Comparison of ENCODE assay signal across 22 cellular contexts in the genomic region with DNA sequence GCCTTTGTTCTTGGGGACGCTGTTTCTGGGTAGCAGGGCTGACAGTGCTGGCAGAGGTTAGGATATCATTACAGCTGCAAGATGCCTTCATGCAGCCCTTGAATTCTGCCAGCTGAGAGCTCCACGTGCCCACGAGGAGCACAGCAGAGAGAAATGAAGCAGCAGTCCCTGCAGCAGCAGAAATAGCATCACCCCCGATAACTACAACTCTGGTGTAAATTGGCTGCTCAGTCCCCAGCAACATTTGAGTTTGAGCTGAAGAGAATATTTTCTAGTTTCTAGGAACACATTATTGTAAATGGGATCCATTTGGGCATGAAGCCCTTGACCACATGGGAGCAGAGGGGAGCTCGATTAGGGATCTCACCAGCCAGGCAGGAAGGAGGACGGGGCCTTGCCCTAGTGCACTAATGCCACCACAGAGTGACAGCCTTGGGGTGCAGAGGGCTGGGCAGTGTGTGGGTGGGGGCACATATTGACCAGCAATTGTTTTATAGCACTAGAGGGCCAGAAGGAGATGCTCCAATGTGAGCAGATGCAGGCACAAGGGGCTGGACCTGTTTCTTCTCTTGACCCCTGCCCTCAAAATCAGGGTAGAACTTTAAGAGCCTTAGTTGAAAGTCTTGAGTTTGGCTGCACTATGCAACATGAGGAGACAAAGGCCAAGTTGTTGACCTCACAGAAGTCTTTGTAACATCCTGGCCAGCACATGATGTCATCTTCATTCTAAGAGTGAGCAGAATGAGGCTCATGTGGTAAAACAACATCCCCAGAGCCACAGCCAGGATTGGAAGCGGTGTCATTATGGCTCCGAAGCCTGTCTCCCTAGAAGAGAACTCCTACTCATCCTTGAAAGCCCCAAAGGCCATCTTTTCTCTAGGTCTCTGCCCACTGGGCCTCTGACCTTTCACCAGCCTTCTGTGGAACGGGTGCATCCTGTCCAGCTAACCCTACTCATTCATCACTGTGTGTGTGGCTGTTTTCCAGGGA.
"Had no signal": no experiment of that assay in that cellular context is flagged by ENCODE, and none has a peak within 500 bp of the region (broad histone marks: within the 10 kb centered on the region; RNA-seq: fewer than 3 reads in every experiment).

No MANE protein-coding gene starts in this region.

- H3K36me3 Mint-ChIP-seq: activated CD4-positive, alpha-beta memory T cell treated with anti-CD3 and anti-CD28 coated beads for 36 hours; naive thymus-derived CD4-positive, alpha-beta T cell had no signal

- H3K27ac Mint-ChIP-seq: activated CD4-positive, alpha-beta memory T cell treated with anti-CD3 and anti-CD28 coated beads for 36 hours; activated T-cell treated with anti-CD3 and anti-CD28 coated beads, Interleukin-2, amount 50 U/mL, for 24 hours; activated T-helper 2 cell treated with anti-CD3 and anti-CD28 coated beads, Interferon-gamma antibody, Interleukin-2, Interleukin-4, amounts not matched to agents 10 μg/mL and 5 μg/mL and 100 μg/mL, durations not matched to agents 14 hours and 24 hours and 36 hours; brain; naive thymus-derived CD4-positive, alpha-beta T cell had no signal

- H3K27me3 Mint-ChIP-seq: activated CD4-positive, alpha-beta memory T cell treated with anti-CD3 and anti-CD28 coated beads for 36 hours; activated T-cell treated with anti-CD3 and anti-CD28 coated beads, Interleukin-2, amount 50 U/mL, for 24 hours; brain; central memory CD8-positive, alpha-beta T cell had no signal

- H3K9me3 Mint-ChIP-seq: activated T-cell treated with anti-CD3 and anti-CD28 coated beads, Interleukin-2, amount 50 U/mL, for 24 hours; activated T-helper 2 cell treated with anti-CD3 and anti-CD28 coated beads, Interferon-gamma antibody, Interleukin-2, Interleukin-4, amounts not matched to agents 10 μg/mL and 5 μg/mL and 100 μg/mL, durations not matched to agents 14 hours and 24 hours and 36 hours; central memory CD8-positive, alpha-beta T cell had no signal

- H3K4me1 ChIP-seq: gastroesophageal sphincter, heart left ventricle, neural progenitor cell, parathyroid adenoma, tibial artery had no signal

- H3K27me3 ChIP-seq: gastroesophageal sphincter, heart left ventricle, neural progenitor cell, tibial artery had no signal

- H3K4me1 Mint-ChIP-seq: brain; central memory CD8-positive, alpha-beta T cell; naive thymus-derived CD4-positive, alpha-beta T cell; neural progenitor cell had no signal

- ATAC-seq: gastroesophageal sphincter; naive thymus-derived CD4-positive, alpha-beta T cell had no signal

- H3K4me3 Mint-ChIP-seq: activated CD4-positive, alpha-beta memory T cell treated with anti-CD3 and anti-CD28 coated beads for 36 hours; activated T-cell treated with anti-CD3 and anti-CD28 coated beads, Interleukin-2, amount 50 U/mL, for 24 hours; brain; central memory CD8-positive, alpha-beta T cell; naive thymus-derived CD4-positive, alpha-beta T cell; neural progenitor cell had no signal

- H3K27ac ChIP-seq: coronary artery, gastroesophageal sphincter, heart left ventricle, neural progenitor cell, parathyroid adenoma, tibial artery had no signal

- DNase-seq: activated CD4-positive, alpha-beta memory T cell treated with anti-CD3 and anti-CD28 coated beads for 36 hours; activated naive CD4-positive, alpha-beta T cell treated with Interleukin-2 at 50 U/mL for 16 hours; activated T-cell treated with anti-CD3 and anti-CD28 coated beads, Interleukin-2, amount 50 U/mL, for 24 hours; erythroblast; heart left ventricle; kidney glomerular epithelial cell; mesenchymal stem cell; naive thymus-derived CD4-positive, alpha-beta T cell; stimulated activated CD4-positive, alpha-beta T cell treated with anti-CD3 and anti-CD28 coated beads, Interleukin-12 subunit alpha, Interleukin-12 subunit beta, amount 100 ng/mL, for 4 hours; stimulated activated CD4-positive, alpha-beta T cell treated with anti-CD3 and anti-CD28 coated beads, Interleukin-1b, Interleukin-23, amount 100 ng/mL, for 48 hours; stimulated activated CD8-positive, alpha-beta memory T cell treated with anti-CD3 and anti-CD28 coated beads, Interleukin-4, amount 100 ng/mL, for 48 hours; stimulated activated naive CD4-positive, alpha-beta T cell treated with Interleukin-2 at 50 U/mL for 16 hours; SW 1271; T-helper 2 cell; tibial artery had no signal

- H3K4me3 ChIP-seq: coronary artery, gastroesophageal sphincter, heart left ventricle, neural progenitor cell, tibial artery had no signal

- H3K9me3 ChIP-seq: tibial artery had no signal

- H3K36me3 ChIP-seq: gastroesophageal sphincter, heart left ventricle, neural progenitor cell, tibial artery had no signal
